ENCODE assay signal across 25 cellular contexts in genomic region chr2:27003003-27003402, GRCh38.
"Had no signal": no experiment of that assay in that cellular context is flagged by ENCODE, and none has a peak within 500 bp of the region (broad histone marks: within the 10 kb centered on the region; RNA-seq: fewer than 3 reads in every experiment).

No MANE protein-coding gene starts in this region.

- FAIRE-seq: endometrium had no signal

- DNase-seq: activated B cell treated with CpG ODN at 0.5 μM for 24 hours; activated CD4-positive, alpha-beta T cell treated with anti-CD3 and anti-CD28 coated beads for 36 hours; activated CD4-positive, alpha-beta T cell treated with anti-CD3 and anti-CD28 coated beads, Interleukin-2, amount 50 U/mL, for 48 hours; activated effector memory CD4-positive, alpha-beta T cell treated with Interleukin-2 at 50 U/mL for 16 hours; activated naive CD4-positive, alpha-beta T cell treated with anti-CD3 and anti-CD28 coated beads for 36 hours; activated naive CD8-positive, alpha-beta T cell treated with anti-CD3 and anti-CD28 coated beads, Interleukin-2, amount 10 ng/mL, durations not matched to agents 7 days and 5 days; activated T-cell treated with anti-CD3 and anti-CD28 coated beads, Interleukin-2, amount 50 U/mL, for 48 hours; amniotic stem cell; effector CD4-positive, alpha-beta T cell; foreskin melanocyte; glutamatergic neuron; immature natural killer cell; lower lobe of right lung; naive thymus-derived CD4-positive, alpha-beta T cell; occipital lobe; sigmoid colon; stimulated activated CD4-positive, alpha-beta T cell treated with anti-CD3 and anti-CD28 coated beads, Interleukin-2, amount 100 ng/mL, for 48 hours; stimulated activated CD8-positive, alpha-beta memory T cell treated with anti-CD3 and anti-CD28 coated beads, Interleukin-4, amount 100 ng/mL, for 48 hours; stimulated activated naive B cell treated with anti-CD40 and anti-IgM and Interleukin-4, amounts not matched to agents 10 μg/mL and 1 μg/mL and 100 μg/mL, for 72 hours; T1000; upper lobe of left lung had no signal

- H3K27ac ChIP-seq: hepatocyte, lower lobe of right lung, sigmoid colon, thoracic aorta, upper lobe of left lung had no signal

- H3K27me3 ChIP-seq: hepatocyte, sigmoid colon, upper lobe of left lung had no signal

- H3K4me3 ChIP-seq: hepatocyte, lower lobe of right lung, sigmoid colon, thoracic aorta, upper lobe of left lung had no signal

- ATAC-seq: activated CD4-positive, alpha-beta T cell treated with anti-CD3 and anti-CD28 coated beads for 36 hours; left lobe of liver; lower lobe of right lung; naive thymus-derived CD4-positive, alpha-beta T cell had no signal

- H2AFZ ChIP-seq: hepatocyte had no signal

- H3K4me1 ChIP-seq: lower lobe of right lung, sigmoid colon, upper lobe of left lung had no signal

- H3K79me2 ChIP-seq: hepatocyte had no signal

- H3K9me3 ChIP-seq: lower lobe of right lung, sigmoid colon, thoracic aorta, upper lobe of left lung had no signal

- H3K36me3 ChIP-seq: lower lobe of right lung, sigmoid colon, thoracic aorta, upper lobe of left lung had no signal

- H3K4me2 ChIP-seq: hepatocyte had no signal
